ENCODE assay signal across 2 cellular contexts in the genomic region with DNA sequence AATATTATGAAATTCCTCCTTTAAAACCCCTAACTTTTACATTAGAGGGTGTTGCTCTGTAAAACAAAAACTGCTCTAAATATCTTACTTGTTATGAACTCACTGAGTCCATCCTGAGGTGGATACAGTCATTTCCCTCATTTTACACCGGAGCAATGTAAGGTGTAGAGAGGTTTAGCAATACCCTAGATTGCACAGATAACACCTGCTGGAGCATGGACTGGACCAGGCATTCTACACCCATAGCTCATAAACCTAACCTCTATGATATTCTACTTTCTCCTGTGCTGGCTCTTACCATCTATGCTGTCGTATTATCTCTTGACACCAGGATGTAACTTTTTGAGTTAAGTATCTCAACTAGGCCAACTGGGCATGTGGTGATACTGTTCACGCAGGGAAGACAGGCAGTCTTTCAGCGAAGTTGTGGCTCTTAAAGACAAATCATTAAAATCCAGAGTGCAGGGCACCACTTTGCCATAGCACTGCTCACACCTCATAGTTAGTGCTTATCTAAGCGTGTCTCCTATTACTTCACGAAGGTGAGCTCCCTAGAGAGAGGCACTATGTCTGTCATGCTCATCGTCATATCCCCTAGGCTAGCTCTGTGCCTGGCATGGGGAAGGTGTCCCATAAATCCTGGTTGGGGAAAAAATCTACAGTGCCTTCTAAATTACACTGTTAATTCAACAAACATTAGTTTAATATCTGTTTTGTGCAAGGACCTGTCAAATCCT.
A peak's percentile ranks its signal among the peaks of the same experiment; 100 is the strongest.
TF ChIP-seq lines count a peak whose summit lies in the region.

No MANE protein-coding gene starts in this region.

TF ChIP-seq in HepG2, 621 proteins besides CTCF, POLR2A, EP300 and RAD21:
- TF ChIP-seq SIN3A (IDR thresholded peaks at IDR 0.05; ENCODE audit: borderline replicate concordance, low read depth, low read length): no peak
- TF ChIP-seq ATF7-NPFF (CRISPR knock-in tag; IDR thresholded peaks at IDR 0.05; ENCODE audit: low read depth): no peak
- TF ChIP-seq CEBPG (CRISPR knock-in tag; IDR thresholded peaks at IDR 0.05): 0 out of 2 replicates have a peak, but pooled peaks have one; percentile 7
- TF ChIP-seq PPARG (CRISPR knock-in tag; conservative IDR thresholded peaks at IDR 0.05): no peak
- TF ChIP-seq, protein P1, sequence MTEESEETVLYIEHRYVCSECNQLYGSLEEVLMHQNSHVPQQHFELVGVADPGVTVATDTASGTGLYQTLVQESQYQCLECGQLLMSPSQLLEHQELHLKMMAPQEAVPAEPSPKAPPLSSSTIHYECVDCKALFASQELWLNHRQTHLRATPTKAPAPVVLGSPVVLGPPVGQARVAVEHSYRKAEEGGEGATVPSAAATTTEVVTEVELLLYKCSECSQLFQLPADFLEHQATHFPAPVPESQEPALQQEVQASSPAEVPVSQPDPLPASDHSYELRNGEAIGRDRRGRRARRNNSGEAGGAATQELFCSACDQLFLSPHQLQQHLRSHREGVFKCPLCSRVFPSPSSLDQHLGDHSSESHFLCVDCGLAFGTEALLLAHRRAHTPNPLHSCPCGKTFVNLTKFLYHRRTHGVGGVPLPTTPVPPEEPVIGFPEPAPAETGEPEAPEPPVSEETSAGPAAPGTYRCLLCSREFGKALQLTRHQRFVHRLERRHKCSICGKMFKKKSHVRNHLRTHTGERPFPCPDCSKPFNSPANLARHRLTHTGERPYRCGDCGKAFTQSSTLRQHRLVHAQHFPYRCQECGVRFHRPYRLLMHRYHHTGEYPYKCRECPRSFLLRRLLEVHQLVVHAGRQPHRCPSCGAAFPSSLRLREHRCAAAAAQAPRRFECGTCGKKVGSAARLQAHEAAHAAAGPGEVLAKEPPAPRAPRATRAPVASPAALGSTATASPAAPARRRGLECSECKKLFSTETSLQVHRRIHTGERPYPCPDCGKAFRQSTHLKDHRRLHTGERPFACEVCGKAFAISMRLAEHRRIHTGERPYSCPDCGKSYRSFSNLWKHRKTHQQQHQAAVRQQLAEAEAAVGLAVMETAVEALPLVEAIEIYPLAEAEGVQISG (CRISPR knock-in tag; IDR thresholded peaks at IDR 0.05): no peak

TF ChIP-seq in GM12878, 131 proteins besides CTCF, POLR2A, EP300 and RAD21:
- no peak for TF ChIP-seq TAF1 (IDR thresholded peaks at IDR 0.05; ENCODE audit: borderline replicate concordance, low read depth, low read length)
